ENCODE assay signal across 1 cellular context in genomic region chr1:25467193-25467592, GRCh38.
TF ChIP-seq lines count a peak whose summit lies in the region.

No MANE protein-coding gene starts in this region.

TF ChIP-seq in K562, 482 proteins besides CTCF, POLR2A, EP300 and RAD21 (continued from another document):
- TF ChIP-seq CHAMP1 (IDR thresholded peaks at IDR 0.05) (no peak), BCOR (IDR thresholded peaks at IDR 0.05) (no peak), TEAD2 (tag; IDR thresholded peaks at IDR 0.05) (no peak), MYBL2 (IDR thresholded peaks at IDR 0.05; ENCODE audit: low read depth) (no peak), MYBL2 (CRISPR knock-in tag; IDR thresholded peaks at IDR 0.05; ENCODE audit: borderline replicate concordance) (no peak), ARID3A (IDR thresholded peaks at IDR 0.05; ENCODE audit: borderline replicate concordance, low read depth, low read length) (no peak), MED1 (CRISPR knock-in tag; IDR thresholded peaks at IDR 0.05; ENCODE audit: borderline replicate concordance) (no peak), UBTF (IDR thresholded peaks at IDR 0.05; ENCODE audit: borderline replicate concordance in 1 of 2, low read depth in 2 of 2, low read length in 2 of 2) (no peak), PTRF (tag; IDR thresholded peaks at IDR 0.05) (no peak), NUFIP1 (IDR thresholded peaks at IDR 0.05; ENCODE audit: partially characterized antibody) (no peak), BCLAF1 (IDR thresholded peaks at IDR 0.05; ENCODE audit: borderline replicate concordance in 1 of 2, control insufficient read depth in 1 of 2, low read depth in 2 of 2, low read length in 1 of 2) (no peak), SRSF7 (optimal IDR thresholded peaks at IDR 0.05; ENCODE audit: low read depth, low read length) (no peak), MGA (IDR thresholded peaks at IDR 0.05) (no peak), MIER1 (IDR thresholded peaks at IDR 0.05; ENCODE audit: low read depth) (no peak), MEF2A (IDR thresholded peaks at IDR 0.05; ENCODE audit: control insufficient read depth, low read depth, low read length) (no peak), THAP12 (CRISPR knock-in tag; IDR thresholded peaks at IDR 0.05) (no peak)
